In genomic region chr1:36400825-36401601, GRCh38 we compare ENCODE assay signal across 9 cellular contexts. TPM values are rescaled to one million over a fixed set of nuclear protein-coding genes. Genes with fewer than 3 reads are reported as not detected.
A peak's percentile ranks its signal among the peaks of the same experiment; 100 is the strongest.
DNase-seq lines count a peak whose midpoint lies in the region; ATAC-seq and TF ChIP-seq lines count a peak whose summit lies in the region.
"Had no signal": no experiment of that assay in that cellular context is flagged by ENCODE, and none has a peak within 500 bp of the region (broad histone marks: within the 10 kb centered on the region; RNA-seq: fewer than 3 reads in every experiment).

No MANE protein-coding gene starts in this region.

- peak; percentile 76 for ATAC-seq in GM18907 (IDR thresholded peaks at IDR 0.05; ENCODE audit: unreplicated experiment)

- H3K9me3 Mint-ChIP-seq in IgD-negative memory B cell (no peaks in the 10 kb centered on the region), glutamatergic neuron (ENCODE audit: unreplicated experiment) (peaks cover 1% of the 10 kb centered on the region)

- TF ChIP-seq CTCF in glutamatergic neuron (IDR thresholded peaks at IDR 0.05; ENCODE audit: partially characterized antibody, unreplicated experiment) (no peak), ovary (IDR thresholded peaks at IDR 0.05) (no peak)

- TF ChIP-seq EP300 in ovary (IDR thresholded peaks at IDR 0.05), result no peak

- H3K4me1 Mint-ChIP-seq in IgD-negative memory B cell (peaks cover 26 to 29% (median 28%) of the 10 kb centered on the region in 3 donors), glutamatergic neuron (ENCODE audit: low read depth, unreplicated experiment) (peaks cover 7% of the 10 kb centered on the region)

- H3K27me3 ChIP-seq in ovary, result no peaks in the 10 kb centered on the region

- H3K4me3 Mint-ChIP-seq in IgD-negative memory B cell (peak overlapping the region; percentile 75 to 95 (median 90)), glutamatergic neuron (ENCODE audit: unreplicated experiment) (peak overlapping the region; percentile 85)

- H3K27me3 Mint-ChIP-seq in IgD-negative memory B cell, result no peaks in the 10 kb centered on the region
- H3K27me3 Mint-ChIP-seq in glutamatergic neuron (ENCODE audit: unreplicated experiment), result no peaks in the 10 kb centered on the region

- H3K27ac ChIP-seq in ovary, result no peak overlapping the region
- H3K27ac ChIP-seq: VCaP had no signal

- no peak for TF ChIP-seq POLR2A in ovary (IDR thresholded peaks at IDR 0.05)

- H3K4me3 ChIP-seq in ovary, result no peak overlapping the region

- intact Hi-C loops in ovary (cut with DNase I), result no loop called here

- no peaks in the 10 kb centered on the region for H3K36me3 ChIP-seq in ovary

- H3K9me3 ChIP-seq in ovary, result no peaks in the 10 kb centered on the region

- DNase-seq in activated T-cell treated with anti-CD3 and anti-CD28 coated beads for 48 hours (ENCODE audit: low read depth) (peak; percentile 65), glutamatergic neuron (peak; percentile 76), ovary (peak in 3 of 5 donors; percentile 28 to 52 (median 49)), middle frontal gyrus (ENCODE audit: extremely low spot score, low spot score) (no peak), NCI-H1105 treated with DMSO at 0.1 percent for 48 hours (lab: John Stamatoyannopoulos, UW) (no peak), T-helper 9 cell (no peak)

- H3K36me3 Mint-ChIP-seq in IgD-negative memory B cell (peaks cover 4% of the 10 kb centered on the region), glutamatergic neuron (ENCODE audit: unreplicated experiment) (no peaks in the 10 kb centered on the region)

- peaks cover 3% of the 10 kb centered on the region for H3K4me1 ChIP-seq in ovary (ENCODE audit: insufficient read depth)

- WGBS in ovary, 3 donors, result 67 to 81% (median 76%) methylated on average over 22 of the region's 22 CpGs

- H3K27ac Mint-ChIP-seq in IgD-negative memory B cell (peak overlapping the region; percentile 87 to 94 (median 89)), glutamatergic neuron (ENCODE audit: unreplicated experiment) (peak overlapping the region; percentile 79)

RNA-seq across cellular contexts. Expression of gene LSM10, which starts 3.3 kb away (rescaled TPM):
- 345 TPM for polyA plus RNA-seq in IgD-negative memory B cell
- total RNA-seq in glutamatergic neuron (ENCODE audit: unreplicated experiment), result 44.4 TPM
- total RNA-seq in ovary, result 10 to 100 TPM; 20.0 to 49.3 (median 37.8) TPM
- polyA plus RNA-seq in ovary, result 10 to 100 TPM; 22.0 to 43.2 TPM

RNA-seq across cellular contexts. Expression of gene STK40, which starts 15.3 kb away (rescaled TPM):
- polyA plus RNA-seq in IgD-negative memory B cell, result 88.5 TPM
- 52.9 TPM for total RNA-seq in glutamatergic neuron (ENCODE audit: unreplicated experiment)
- total RNA-seq in ovary, result 100 to 1,000 TPM in 1 of 7 donors, 10 to 100 TPM in 6; 22.9 to 104 (median 83.2) TPM
- 10 to 100 TPM; 23.0 to 52.9 TPM for polyA plus RNA-seq in ovary

RNA-seq across cellular contexts. Expression of gene OSCP1, which starts 49.2 kb away (rescaled TPM):
- polyA plus RNA-seq in IgD-negative memory B cell, result 0.74 TPM
- 6.3 TPM for total RNA-seq in glutamatergic neuron (ENCODE audit: unreplicated experiment)
- 10 to 100 TPM in 6 of 7 donors, 1 to 10 TPM in 1; 9.1 to 27.7 (median 12.2) TPM for total RNA-seq in ovary
- polyA plus RNA-seq in ovary, result 10 to 100 TPM in 1 of 2 donors, 1 to 10 TPM in 1; 9.6 to 16.1 TPM

Comparison
In these comparisons a context has a peak if more than half of its experiments do, and no peak if none do; other contexts are left out.
1. DNase-seq: peak in activated T-cell treated with anti-CD3 and anti-CD28 coated beads for 48 hours (single experiment), glutamatergic neuron (single experiment) and ovary (3 of 5); none in middle frontal gyrus (single experiment), NCI-H1105 treated with DMSO at 0.1 percent for 48 hours (single experiment) and T-helper 9 cell (single experiment).